1 cellular context compared by ENCODE assay signal in genomic region chr16:84818989-84819643, GRCh38.
TF ChIP-seq lines count a peak whose summit lies in the region.

No MANE protein-coding gene starts in this region.

TF ChIP-seq in H1, 55 proteins besides CTCF, POLR2A, EP300 and RAD21 (continued from another document):
- TF ChIP-seq E2F6 (IDR thresholded peaks at IDR 0.05) (0 out of 2 replicates have a peak, but pooled peaks have one; percentile 20), KDM4A (IDR thresholded peaks at IDR 0.05; ENCODE audit: low read depth, low read length, severe bottlenecking) (no peak), CREB1 (IDR thresholded peaks at IDR 0.05) (no peak), MAFK (IDR thresholded peaks at IDR 0.05; ENCODE audit: low read depth, low read length) (no peak)
TF ChIP-seq in H1: peak in this region for 1.
